In genomic region chr4:124722069-124722468, GRCh38 we compare ENCODE assay signal across 32 cellular contexts. TPM values are rescaled to one million over a fixed set of nuclear protein-coding genes. Genes with fewer than 3 reads are reported as not detected.
DNase-seq lines count a peak whose midpoint lies in the region; ATAC-seq, FAIRE-seq and TF ChIP-seq lines count a peak whose summit lies in the region.
"Had no signal": no experiment of that assay in that cellular context is flagged by ENCODE, and none has a peak within 500 bp of the region (broad histone marks: within the 10 kb centered on the region; RNA-seq: fewer than 3 reads in every experiment).

No MANE protein-coding gene starts in this region.

- H3K23ac ChIP-seq in mesenchymal stem cell (ENCODE audit: low read length in 2 of 2), result no peak overlapping the region

- H3K79me2 ChIP-seq in PC-9 (ENCODE audit: low read depth), result no peaks in the 10 kb centered on the region

- TF ChIP-seq POLR2A in breast epithelium (IDR thresholded peaks at IDR 0.05), result no peak
- no peak for TF ChIP-seq POLR2A in gastrocnemius medialis (IDR thresholded peaks at IDR 0.05)

- no peak overlapping the region for H2BK12ac ChIP-seq in mesenchymal stem cell (ENCODE audit: low read length in 2 of 2)

- no peaks in the 10 kb centered on the region for H3K27me3 Mint-ChIP-seq in MCF 10A (ENCODE audit: insufficient read depth, unreplicated experiment)
- H3K27me3 Mint-ChIP-seq: stimulated activated naive B cell treated with anti-CD40 and anti-IgM and Interleukin-4, amounts not matched to agents 10 μg/mL and 1 μg/mL and 100 μg/mL, for 72 hours had no signal

- H2BK15ac ChIP-seq in mesenchymal stem cell (ENCODE audit: low read depth, poor library complexity, severe bottlenecking), result no peak overlapping the region

- no peak overlapping the region for H3K18ac ChIP-seq in mesenchymal stem cell (ENCODE audit: low read depth in 1 of 2, low read length in 2 of 2)

- POLR2A ChIA-PET in MCF 10A (lab: Yijun Ruan, JAX) (interaction anchor here (0.9 kb wide), 1 partner anchor 20 kb away, joined by 3 read pairs; no protein-coding TSS in a partner anchor), PC-9 (lab: Charles Lee; ENCODE audit: unreplicated experiment) (no interaction called here)

- no peak overlapping the region for H2BK120ac ChIP-seq in mesenchymal stem cell (ENCODE audit: low read depth, low read length)

- H3K4me1 ChIP-seq in breast epithelium (no peaks in the 10 kb centered on the region), mesenchymal stem cell (ENCODE audit: control insufficient read depth, insufficient read depth, low read depth, low read length) (no peaks in the 10 kb centered on the region), gastrocnemius medialis (no peaks in the 10 kb centered on the region), PC-9 (replicated peaks; ENCODE audit: insufficient read depth) (no peaks in the 10 kb centered on the region)
- H3K4me1 ChIP-seq: upper lobe of left lung had no signal

- H3K4ac ChIP-seq in mesenchymal stem cell (ENCODE audit: low read depth in 1 of 2, low read length in 2 of 2), result no peak overlapping the region

- no peaks in the 10 kb centered on the region for H3K9me3 Mint-ChIP-seq in MCF 10A (ENCODE audit: unreplicated experiment)
- H3K9me3 Mint-ChIP-seq: activated naive CD4-positive, alpha-beta T cell treated with anti-CD3 and anti-CD28 coated beads, Interleukin-2, amount 50 U/mL, for 72 hours; endodermal cell; nephron progenitor cell; stimulated activated naive B cell treated with anti-CD40 and anti-IgM and Interleukin-4, amounts not matched to agents 10 μg/mL and 1 μg/mL and 100 μg/mL, for 72 hours; T-helper 2 cell treated with Interferon-gamma antibody and Interleukin-4, amounts not matched to agents 5 μg/mL and 100 μg/mL, for 36 hours had no signal

- TF ChIP-seq CTCF in MCF 10A (IDR thresholded peaks at IDR 0.05; ENCODE audit: unreplicated experiment), result no peak
- no peak for TF ChIP-seq CTCF in breast epithelium (IDR thresholded peaks at IDR 0.05)
- TF ChIP-seq CTCF in bronchial epithelial cell (IDR thresholded peaks at IDR 0.05; ENCODE audit: insufficient read depth, low read length, severe bottlenecking), result no peak
- no peak for TF ChIP-seq CTCF in gastrocnemius medialis (IDR thresholded peaks at IDR 0.05 in 4 of 5, conservative IDR thresholded peaks at IDR 0.05 in 1 of 5)
- TF ChIP-seq CTCF in PC-9 (conservative IDR thresholded peaks at IDR 0.05), result no peak

- no peak overlapping the region for H3K4me3 ChIP-seq in breast epithelium
- no peak overlapping the region for H3K4me3 ChIP-seq in bronchial epithelial cell (ENCODE audit: low read depth, low read length)
- H3K4me3 ChIP-seq in mesenchymal stem cell (ENCODE audit: insufficient read depth in 1 of 2, low read depth in 1 of 2, low read length in 2 of 2), result no peak overlapping the region
- no peak overlapping the region for H3K4me3 ChIP-seq in gastrocnemius medialis
- no peak overlapping the region for H3K4me3 ChIP-seq in PC-9
- H3K4me3 ChIP-seq: K562, skin epidermis, upper lobe of left lung had no signal

- H3K36me3 ChIP-seq in breast epithelium, result no peaks in the 10 kb centered on the region
- no peaks in the 10 kb centered on the region for H3K36me3 ChIP-seq in bronchial epithelial cell (ENCODE audit: control insufficient read depth, insufficient read depth, low read length)
- no peaks in the 10 kb centered on the region for H3K36me3 ChIP-seq in mesenchymal stem cell (ENCODE audit: control insufficient read depth in 1 of 2, insufficient read depth in 2 of 2, low read depth in 1 of 2, low read length in 2 of 2)
- H3K36me3 ChIP-seq in gastrocnemius medialis, result no peaks in the 10 kb centered on the region
- no peaks in the 10 kb centered on the region for H3K36me3 ChIP-seq in PC-9 (ENCODE audit: low read depth)
- H3K36me3 ChIP-seq: upper lobe of left lung had no signal

- no peak overlapping the region for H4K8ac ChIP-seq in mesenchymal stem cell (ENCODE audit: low read length)

- no peak overlapping the region for H3K27ac Mint-ChIP-seq in MCF 10A (ENCODE audit: low read depth, unreplicated experiment)
- H3K27ac Mint-ChIP-seq: activated naive CD4-positive, alpha-beta T cell treated with anti-CD3 and anti-CD28 coated beads, Interleukin-2, amount 50 U/mL, for 72 hours; endodermal cell; HFFc6; nephron progenitor cell; stimulated activated naive B cell treated with anti-CD40 and anti-IgM and Interleukin-4, amounts not matched to agents 10 μg/mL and 1 μg/mL and 100 μg/mL, for 72 hours; T-helper 2 cell treated with Interferon-gamma antibody and Interleukin-4, amounts not matched to agents 5 μg/mL and 100 μg/mL, for 36 hours had no signal

- H2AK5ac ChIP-seq in mesenchymal stem cell (ENCODE audit: low read length, severe bottlenecking), result no peak overlapping the region

- H3K4me3 Mint-ChIP-seq in MCF 10A (ENCODE audit: unreplicated experiment), result no peak overlapping the region
- H3K4me3 Mint-ChIP-seq: endodermal cell; HFFc6; nephron progenitor cell; stimulated activated naive B cell treated with anti-CD40 and anti-IgM and Interleukin-4, amounts not matched to agents 10 μg/mL and 1 μg/mL and 100 μg/mL, for 72 hours; T-helper 2 cell treated with Interferon-gamma antibody and Interleukin-4, amounts not matched to agents 5 μg/mL and 100 μg/mL, for 36 hours had no signal

- CTCF ChIA-PET in MCF 10A (lab: Yijun Ruan, JAX) (interaction anchor here (0.6 to 2.0 kb wide), 2 partner anchors 8 to 12 kb away, joined by 3 to 4 read pairs; no protein-coding TSS in a partner anchor), PC-9 (lab: Charles Lee) (no interaction called here)

- no peak overlapping the region for H4K91ac ChIP-seq in mesenchymal stem cell (ENCODE audit: low read length)

- intact Hi-C loops in MCF 10A (cut with micrococcal nuclease) (no loop called here), breast epithelium (cut with DNase I; ENCODE audit: low total_unique reads) (no loop called here), gastrocnemius medialis (cut with DNase I; ENCODE audit: low total_unique reads) (no loop called here), PC-9 (cut with micrococcal nuclease; ENCODE audit: unreplicated experiment) (no loop called here)

- ATAC-seq in HG02798 (IDR thresholded peaks at IDR 0.05; ENCODE audit: poor library complexity, unreplicated experiment), result no peak
- ATAC-seq in gastrocnemius medialis, result no peak
- ATAC-seq: activated naive CD4-positive, alpha-beta T cell treated with anti-CD3 and anti-CD28 coated beads, Interleukin-2, amount 50 U/mL, for 72 hours; esophagus mucosa; K562; left colon; PC-3; stimulated activated naive B cell treated with anti-CD40 and anti-IgM and Interleukin-4, amounts not matched to agents 10 μg/mL and 1 μg/mL and 100 μg/mL, for 72 hours had no signal

- no peak overlapping the region for H3K9ac ChIP-seq in mesenchymal stem cell (ENCODE audit: low read length)

- H3K4me2 ChIP-seq in mesenchymal stem cell (ENCODE audit: low read length, poor library complexity, severe bottlenecking), result no peak overlapping the region
- H3K4me2 ChIP-seq in PC-9, result no peak overlapping the region

- FAIRE-seq in bronchial epithelial cell (lab: Jason Lieb, UNC), result no peak
- FAIRE-seq: A204.1, K562 had no signal

- H2BK5ac ChIP-seq in mesenchymal stem cell (ENCODE audit: low read depth, low read length, poor library complexity, severe bottlenecking), result no peak overlapping the region

- H4K20me1 ChIP-seq in PC-9 (ENCODE audit: insufficient read depth), result no peaks in the 10 kb centered on the region

- DNase-seq in MCF 10A (ENCODE audit: unreplicated experiment) (peak; percentile 12), breast epithelium (ENCODE audit: low spot score in 2 of 2) (no peak), bronchial epithelial cell (ENCODE audit: low read depth) (peak; percentile 41), mesenchymal stem cell (peak; percentile 23), NCI-H524 treated with DMSO at 0.1 percent for 48 hours (lab: John Stamatoyannopoulos, UW) (no peak), gastrocnemius medialis (no peak), PC-9 (no peak)
- DNase-seq: activated CD4-positive, alpha-beta T cell treated with anti-CD3 and anti-CD28 coated beads for 4 hours; anterior cingulate cortex; caudate nucleus; cortex of kidney; DMS79 treated with DMSO at 0.1 percent for 48 hours; endodermal cell; HFFc6; hypothalamus; left colon; NCI-H1105; NCI-H2029; NCI-H526; nephron progenitor cell; NK-92 treated with Interleukin-12 subunit alpha and Interleukin-12 subunit beta, amount 100 ng/mL, for 24 hours; PC-3; Right ventricle myocardium superior; stimulated activated naive B cell treated with anti-CD40 and anti-IgM and Interleukin-4, amounts not matched to agents 10 μg/mL and 1 μg/mL and 100 μg/mL, for 72 hours; upper lobe of left lung had no signal

- BruUV-seq in MCF 10A (replicated peaks; lab: Mats Ljungman, UMichigan) (no TSS peak), PC-9 (replicated peaks; lab: Mats Ljungman, UMichigan) (no TSS peak)

- H3K79me1 ChIP-seq in mesenchymal stem cell (replicated peaks; ENCODE audit: low read length, poor library complexity, severe bottlenecking), result no peaks in the 10 kb centered on the region

- in situ Hi-C loops in gastrocnemius medialis (cut with MboI; ENCODE audit: low sequenced_read_pairs in 4 of 4), result no loop called here

- no peaks in the 10 kb centered on the region for H3K4me1 Mint-ChIP-seq in MCF 10A (ENCODE audit: insufficient read depth, unreplicated experiment)
- H3K4me1 Mint-ChIP-seq: endodermal cell; nephron progenitor cell; stimulated activated naive B cell treated with anti-CD40 and anti-IgM and Interleukin-4, amounts not matched to agents 10 μg/mL and 1 μg/mL and 100 μg/mL, for 72 hours had no signal

- peaks cover 8% of the 10 kb centered on the region; the same call in 1 of the 2 replicates for H3K9me2 ChIP-seq in PC-9 (ENCODE audit: insufficient read depth)

- H3K27ac ChIP-seq in breast epithelium, result no peak overlapping the region
- H3K27ac ChIP-seq in mesenchymal stem cell (ENCODE audit: low read length, poor library complexity, severe bottlenecking), result no peak overlapping the region
- no peak overlapping the region for H3K27ac ChIP-seq in gastrocnemius medialis
- H3K27ac ChIP-seq in PC-9, result no peak overlapping the region
- H3K27ac ChIP-seq: skin epidermis, upper lobe of left lung had no signal

- H3K9me3 ChIP-seq in breast epithelium (no peaks in the 10 kb centered on the region), mesenchymal stem cell (ENCODE audit: control insufficient read depth, low read length) (no peaks in the 10 kb centered on the region), gastrocnemius medialis (no peaks in the 10 kb centered on the region), PC-9 (ENCODE audit: insufficient read depth, low read depth) (no peaks in the 10 kb centered on the region)
- H3K9me3 ChIP-seq: upper lobe of left lung had no signal

- H3K27me3 ChIP-seq in breast epithelium (no peaks in the 10 kb centered on the region), bronchial epithelial cell (ENCODE audit: control insufficient read depth, insufficient read depth, low read length) (no peaks in the 10 kb centered on the region), mesenchymal stem cell (ENCODE audit: control insufficient read depth in 1 of 2, insufficient read depth in 1 of 2, low read length in 2 of 2) (no peaks in the 10 kb centered on the region), gastrocnemius medialis (no peaks in the 10 kb centered on the region), PC-9 (ENCODE audit: insufficient read depth, low read depth) (no peaks in the 10 kb centered on the region)
- H3K27me3 ChIP-seq: upper lobe of left lung had no signal

- H3F3A ChIP-seq in PC-9 (ENCODE audit: insufficient read depth, low read depth), result no peaks in the 10 kb centered on the region

- no peak overlapping the region for H3K14ac ChIP-seq in mesenchymal stem cell (ENCODE audit: low read length in 2 of 2)

- H2AFZ ChIP-seq in mesenchymal stem cell (ENCODE audit: low read depth, low read length) (no peak overlapping the region), PC-9 (no peak overlapping the region)

- no peaks in the 10 kb centered on the region for H3K36me3 Mint-ChIP-seq in MCF 10A (ENCODE audit: insufficient read depth, unreplicated experiment)
- H3K36me3 Mint-ChIP-seq: activated naive CD4-positive, alpha-beta T cell treated with anti-CD3 and anti-CD28 coated beads, Interleukin-2, amount 50 U/mL, for 72 hours; stimulated activated naive B cell treated with anti-CD40 and anti-IgM and Interleukin-4, amounts not matched to agents 10 μg/mL and 1 μg/mL and 100 μg/mL, for 72 hours had no signal

RNA-seq across cellular contexts. Expression of gene ANKRD50, which starts 9.5 kb away (rescaled TPM):
- total RNA-seq in MCF 10A (2022) (44.1 and 47.6 TPM in 2 replicates), breast epithelium (10 to 100 TPM; 14.6 to 35.0 (median 19.3) TPM), bronchial epithelial cell (32.6 and 36.3 TPM in 2 replicates), gastrocnemius medialis (1 to 10 TPM; 2.5 to 4.2 (median 3.3) TPM), PC-9 (2021) (14.4 and 17.2 TPM in 2 replicates)
- 15.1 TPM for polyA plus RNA-seq in mesenchymal stem cell (2013, experiment 1 of 2)
- 14.8 TPM for polyA plus RNA-seq in mesenchymal stem cell (2013, experiment 2 of 2)

Comparison
In these comparisons a context has a peak if more than half of its experiments do, and no peak if none do; other contexts are left out.
1. DNase-seq: peak in MCF 10A (single experiment), bronchial epithelial cell (single experiment) and mesenchymal stem cell (single experiment); none in breast epithelium (0 of 2), NCI-H524 treated with DMSO at 0.1 percent for 48 hours (single experiment), gastrocnemius medialis (0 of 2) and PC-9 (0 of 2).